In the genomic region with DNA sequence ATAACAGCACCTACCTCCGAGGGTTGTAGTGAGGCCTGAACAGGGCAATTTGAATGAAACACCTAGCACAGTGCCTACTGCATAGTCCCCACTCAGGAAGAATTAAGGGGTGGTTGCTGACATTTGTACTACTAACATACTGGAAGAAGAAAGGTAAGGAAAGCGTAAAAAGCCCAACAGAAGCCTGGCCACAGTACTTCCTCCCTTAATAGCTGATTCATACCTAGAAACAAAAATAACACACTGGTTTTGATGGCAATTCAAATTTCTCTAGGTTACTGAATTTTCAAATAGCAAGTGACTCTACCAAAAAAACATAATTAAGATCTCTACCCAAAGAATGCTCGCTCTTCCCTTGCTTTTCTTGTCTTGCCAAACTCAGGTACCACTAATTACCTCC, we compare ENCODE assay signal across 27 cellular contexts.
DNase-seq lines count a peak whose midpoint lies in the region; ATAC-seq and TF ChIP-seq lines count a peak whose summit lies in the region.
"Had no signal": no experiment of that assay in that cellular context is flagged by ENCODE, and none has a peak within 500 bp of the region (broad histone marks: within the 10 kb centered on the region; RNA-seq: fewer than 3 reads in every experiment).

No MANE protein-coding gene starts in this region.

- in situ Hi-C loops in ACHN (cut with HindIII; ENCODE audit: low pct_ligation_motif_present, low pct_unique_long_range_greater_than_20kb, low sequenced_read_pairs): no loop called here

- no peak for TF ChIP-seq CTCF in neutrophil (IDR thresholded peaks at IDR 0.05)

- no peaks in the 10 kb centered on the region for H3K9me3 ChIP-seq in neutrophil
- H3K9me3 ChIP-seq: HAP-1, thoracic aorta had no signal

- no peak overlapping the region for H3K4me3 ChIP-seq in neutrophil (ENCODE audit: low read depth in 1 of 2, low read length in 1 of 2)
- H3K4me3 ChIP-seq: HAP-1, thoracic aorta had no signal

- H3K27ac Mint-ChIP-seq in activated naive CD4-positive, alpha-beta T cell treated with anti-CD3 and anti-CD28 coated beads, Interleukin-2, amount 10 ng/mL, durations not matched to agents 7 days and 5 days: peak overlapping the region; percentile 33
- H3K27ac Mint-ChIP-seq: stimulated activated naive B cell treated with anti-CD40 and anti-IgM and Interleukin-4, amounts not matched to agents 10 μg/mL and 1 μg/mL and 100 μg/mL, for 72 hours; T-helper 2 cell treated with Interferon-gamma antibody and Interleukin-4, amounts not matched to agents 5 μg/mL and 100 μg/mL, for 36 hours had no signal

- peaks cover 15% of the 10 kb centered on the region for H3K4me1 Mint-ChIP-seq in activated naive CD4-positive, alpha-beta T cell treated with anti-CD3 and anti-CD28 coated beads, Interleukin-2, amount 10 ng/mL, durations not matched to agents 7 days and 5 days
- H3K4me1 Mint-ChIP-seq: neural crest cell had no signal

- no peak overlapping the region for H3K4me3 Mint-ChIP-seq in activated naive CD4-positive, alpha-beta T cell treated with anti-CD3 and anti-CD28 coated beads, Interleukin-2, amount 10 ng/mL, durations not matched to agents 7 days and 5 days
- H3K4me3 Mint-ChIP-seq: CD4-positive, alpha-beta memory T cell; immature natural killer cell; neural crest cell; stimulated activated naive B cell treated with anti-CD40 and anti-IgM and Interleukin-4, amounts not matched to agents 10 μg/mL and 1 μg/mL and 100 μg/mL, for 72 hours; T-helper 2 cell treated with Interferon-gamma antibody and Interleukin-4, amounts not matched to agents 5 μg/mL and 100 μg/mL, for 36 hours had no signal

- H3K27me3 ChIP-seq in neutrophil: no peaks in the 10 kb centered on the region

- peaks cover 68% of the 10 kb centered on the region for H3K36me3 Mint-ChIP-seq in activated naive CD4-positive, alpha-beta T cell treated with anti-CD3 and anti-CD28 coated beads, Interleukin-2, amount 10 ng/mL, durations not matched to agents 7 days and 5 days

- DNase-seq in activated naive CD4-positive, alpha-beta T cell treated with anti-CD3 and anti-CD28 coated beads, Interleukin-2, amount 10 ng/mL, durations not matched to agents 7 days and 5 days: no peak
- DNase-seq in activated naive CD4-positive, alpha-beta T cell (lab: John Stamatoyannopoulos, UW): no peak
- DNase-seq in SKM-1 treated with dmso at 0.1 percent for 144 hours (lab: John Stamatoyannopoulos, UW; ENCODE audit: unreplicated experiment): no peak
- DNase-seq in NCI-H2196 (lab: John Stamatoyannopoulos, UW; ENCODE audit: unreplicated experiment): no peak
- no peak for DNase-seq in ACHN
- DNase-seq: activated CD4-positive, alpha-beta T cell treated with anti-CD3 and anti-CD28 coated beads for 1 hour; activated naive CD4-positive, alpha-beta T cell treated with Interleukin-2 at 50 U/mL for 16 hours; activated T-cell treated with anti-CD3 and anti-CD28 coated beads, Interleukin-2, amount 50 U/mL, for 48 hours; CD4-positive, alpha-beta memory T cell; effector CD8-positive, alpha-beta T cell; immature natural killer cell; NCI-H1436; NCI-H345; NCI-H69; retina; SHP77; stimulated activated naive B cell treated with anti-CD40 and anti-IgM and Interleukin-4, amounts not matched to agents 10 μg/mL and 1 μg/mL and 100 μg/mL, for 72 hours had no signal

- H3K27ac ChIP-seq in angular gyrus (ENCODE audit: low read depth, low read length) (peak overlapping the region; percentile 85), neutrophil (peak overlapping the region; percentile 72)
- H3K27ac ChIP-seq: KMS-11, parathyroid adenoma, thoracic aorta had no signal

- no peaks in the 10 kb centered on the region for H3K9me3 Mint-ChIP-seq in activated naive CD4-positive, alpha-beta T cell treated with anti-CD3 and anti-CD28 coated beads, Interleukin-2, amount 10 ng/mL, durations not matched to agents 7 days and 5 days
- H3K9me3 Mint-ChIP-seq: CD4-positive, alpha-beta memory T cell; immature natural killer cell; stimulated activated naive B cell treated with anti-CD40 and anti-IgM and Interleukin-4, amounts not matched to agents 10 μg/mL and 1 μg/mL and 100 μg/mL, for 72 hours; T-helper 2 cell treated with Interferon-gamma antibody and Interleukin-4, amounts not matched to agents 5 μg/mL and 100 μg/mL, for 36 hours had no signal

- CTCF ChIA-PET in activated naive CD4-positive, alpha-beta T cell treated with anti-CD3 and anti-CD28 coated beads, Interleukin-2, amount 10 ng/mL, durations not matched to agents 7 days and 5 days (lab: Charles Lee): no interaction called here

- peaks cover 72% of the 10 kb centered on the region for H3K36me3 ChIP-seq in neutrophil

- no peaks in the 10 kb centered on the region for H3K27me3 Mint-ChIP-seq in activated naive CD4-positive, alpha-beta T cell treated with anti-CD3 and anti-CD28 coated beads, Interleukin-2, amount 10 ng/mL, durations not matched to agents 7 days and 5 days
- H3K27me3 Mint-ChIP-seq: CD4-positive, alpha-beta memory T cell; stimulated activated naive B cell treated with anti-CD40 and anti-IgM and Interleukin-4, amounts not matched to agents 10 μg/mL and 1 μg/mL and 100 μg/mL, for 72 hours had no signal

- peaks cover 9 to 29% of the 10 kb centered on the region in 2 experiments for H3K4me1 ChIP-seq in neutrophil (ENCODE audit: control insufficient read depth in 1 of 2, insufficient read depth in 1 of 2, low read depth in 1 of 2, low read length in 1 of 2)
- H3K4me1 ChIP-seq: HAP-1, parathyroid adenoma had no signal

- peak; percentile 50 for ATAC-seq in GM19351 (IDR thresholded peaks at IDR 0.05; ENCODE audit: unreplicated experiment)
- ATAC-seq: Panc1; stimulated activated naive B cell treated with anti-CD40 and anti-IgM and Interleukin-4, amounts not matched to agents 10 μg/mL and 1 μg/mL and 100 μg/mL, for 72 hours had no signal
